ENCODE assay signal across 15 cellular contexts in genomic region chr11:44497995-44498394, GRCh38.
DNase-seq lines count a peak whose midpoint lies in the region; ATAC-seq and TF ChIP-seq lines count a peak whose summit lies in the region.
"Had no signal": no experiment of that assay in that cellular context is flagged by ENCODE, and none has a peak within 500 bp of the region (broad histone marks: within the 10 kb centered on the region; RNA-seq: fewer than 3 reads in every experiment).

No MANE protein-coding gene starts in this region.

- 55 to 71% methylated on average over 1 to 2 of the region's 2 CpGs for whole genome bisulfite sequencing in gastroesophageal sphincter (ENCODE audit: low coverage in 1 of 2), 2 donors
- 91 to 92% methylated on average over 2 of the region's 2 CpGs for WGBS in aorta, 2 donors
- WGBS in mammary epithelial cell (ENCODE audit: low coverage, missing lambda C conversion rate) = 97% methylated on average over 2 of the region's 2 CpGs

- H3K4me3 ChIP-seq in right atrium auricular region (no peak overlapping the region), gastroesophageal sphincter (no peak overlapping the region), aorta (ENCODE audit: low read length in 2 of 2) (no peak overlapping the region), mammary epithelial cell (replicated peaks in 1 of 3; ENCODE audit: insufficient read depth in 1 of 3, low read depth in 2 of 3, low read length in 3 of 3) (no peak overlapping the region)
- H3K4me3 ChIP-seq: BLaER1 treated with 17β-estradiol and CSF1 and Interleukin-3, amounts not matched to agents 10 nM and 100 nM had no signal

- H3K79me2 ChIP-seq in mammary epithelial cell (ENCODE audit: insufficient read depth, low read length) = no peaks in the 10 kb centered on the region

- in situ Hi-C loops in mammary epithelial cell (cut with MboI; ENCODE audit: low sequenced_read_pairs in 2 of 2) = no loop called here

- H3K4me1 ChIP-seq in right atrium auricular region = no peaks in the 10 kb centered on the region
- no peaks in the 10 kb centered on the region for H3K4me1 ChIP-seq in gastroesophageal sphincter
- no peaks in the 10 kb centered on the region for H3K4me1 ChIP-seq in aorta (ENCODE audit: control insufficient read depth in 1 of 2, insufficient read depth in 2 of 2, low read length in 2 of 2)
- no peaks in the 10 kb centered on the region for H3K4me1 ChIP-seq in mammary epithelial cell (ENCODE audit: insufficient read depth, low read length)
- H3K4me1 ChIP-seq: BLaER1 treated with 17β-estradiol and CSF1 and Interleukin-3, amounts not matched to agents 10 nM and 100 nM had no signal

- BruUV-seq in mammary epithelial cell (replicated peaks; lab: Mats Ljungman, UMichigan) = no TSS peak

- H3K27ac ChIP-seq in right atrium auricular region (no peak overlapping the region), gastroesophageal sphincter (no peak overlapping the region), aorta (ENCODE audit: low read depth in 1 of 2, low read length in 2 of 2) (no peak overlapping the region), mammary epithelial cell (ENCODE audit: insufficient read depth, low read depth, low read length) (no peak overlapping the region)
- H3K27ac ChIP-seq: BLaER1 treated with 17β-estradiol and CSF1 and Interleukin-3, amounts not matched to agents 10 nM and 100 nM had no signal

- H3K9me3 ChIP-seq in right atrium auricular region = no peaks in the 10 kb centered on the region
- no peaks in the 10 kb centered on the region for H3K9me3 ChIP-seq in gastroesophageal sphincter
- H3K9me3 ChIP-seq in aorta (ENCODE audit: control insufficient read depth, low read length) = no peaks in the 10 kb centered on the region
- no peaks in the 10 kb centered on the region for H3K9me3 ChIP-seq in mammary epithelial cell (replicated peaks; ENCODE audit: insufficient read depth, low read length)
- H3K9me3 ChIP-seq: BLaER1 treated with 17β-estradiol and CSF1 and Interleukin-3, amounts not matched to agents 10 nM and 100 nM had no signal

- H4K20me1 ChIP-seq in mammary epithelial cell (ENCODE audit: insufficient read depth, low read length) = no peaks in the 10 kb centered on the region
- H4K20me1 ChIP-seq: BLaER1 treated with 17β-estradiol and CSF1 and Interleukin-3, amounts not matched to agents 10 nM and 100 nM had no signal

- H3K4me2 ChIP-seq in mammary epithelial cell (ENCODE audit: insufficient read depth, low read depth, low read length) = no peak overlapping the region
- H3K4me2 ChIP-seq: BLaER1 treated with 17β-estradiol and CSF1 and Interleukin-3, amounts not matched to agents 10 nM and 100 nM had no signal

- H3K36me3 ChIP-seq in right atrium auricular region (no peaks in the 10 kb centered on the region), gastroesophageal sphincter (no peaks in the 10 kb centered on the region), aorta (ENCODE audit: control insufficient read depth in 1 of 2, insufficient read depth in 2 of 2, low read length in 1 of 2) (no peaks in the 10 kb centered on the region), mammary epithelial cell (ENCODE audit: insufficient read depth, low read length) (no peaks in the 10 kb centered on the region)
- H3K36me3 ChIP-seq: BLaER1 treated with 17β-estradiol and CSF1 and Interleukin-3, amounts not matched to agents 10 nM and 100 nM had no signal

- H2AFZ ChIP-seq in mammary epithelial cell (ENCODE audit: low read depth, low read length) = no peak overlapping the region

- TF ChIP-seq EP300 in gastroesophageal sphincter (IDR thresholded peaks at IDR 0.05) = no peak

- TF ChIP-seq CTCF in right atrium auricular region (IDR thresholded peaks at IDR 0.05) (no peak), gastroesophageal sphincter (IDR thresholded peaks at IDR 0.05) (no peak), omental fat pad (IDR thresholded peaks at IDR 0.05) (no peak), mammary epithelial cell (conservative IDR thresholded peaks at IDR 0.05 in 1 of 2, IDR thresholded peaks at IDR 0.05 in 1 of 2; ENCODE audit: extremely low read depth in 1 of 2, insufficient read depth in 1 of 2, low read depth in 1 of 2, low read length in 2 of 2) (no peak)

- intact Hi-C loops in Right ventricle myocardium superior (cut with DNase I) (loop anchor here (10.0 kb wide), 1 partner anchor 133 kb away; no protein-coding TSS in a partner anchor), aorta (cut with DNase I) (no loop called here), mammary epithelial cell (cut with micrococcal nuclease) (no loop called here)

- CTCF ChIA-PET in mammary epithelial cell (lab: Charles Lee; ENCODE audit: low non-redundant PET) = no interaction called here

- no peaks in the 10 kb centered on the region for H3K27me3 ChIP-seq in right atrium auricular region
- no peaks in the 10 kb centered on the region for H3K27me3 ChIP-seq in gastroesophageal sphincter
- peaks cover 0 to 2% of the 10 kb centered on the region in 2 donors for H3K27me3 ChIP-seq in aorta (ENCODE audit: control insufficient read depth in 1 of 2, insufficient read depth in 2 of 2, low read length in 1 of 2)
- peaks cover 5% of the 10 kb centered on the region for H3K27me3 ChIP-seq in mammary epithelial cell (ENCODE audit: insufficient read depth, low read length)
- H3K27me3 ChIP-seq: BLaER1 treated with 17β-estradiol and CSF1 and Interleukin-3, amounts not matched to agents 10 nM and 100 nM had no signal

- dilution Hi-C loops in mammary epithelial cell (cut with HindIII; ENCODE audit: low sequenced_read_pairs) = loop anchor here (5.0 kb wide), 1 partner anchor 91 kb away; no protein-coding TSS in a partner anchor

- ATAC-seq in Right ventricle myocardium superior (ENCODE audit: poor library complexity) = peak; percentile 36
- ATAC-seq in gastroesophageal sphincter = peak; percentile 69
- peak; percentile 42 for ATAC-seq in omental fat pad (ENCODE audit: low FRiP score)
- peak; percentile 23 for ATAC-seq in aorta (ENCODE audit: low FRiP score)
- no peak for ATAC-seq in GM19395 (IDR thresholded peaks at IDR 0.05; ENCODE audit: unreplicated experiment)

- no peak overlapping the region for H3K9ac ChIP-seq in mammary epithelial cell (ENCODE audit: insufficient read depth, low read length)
- H3K9ac ChIP-seq: BLaER1 treated with 17β-estradiol and CSF1 and Interleukin-3, amounts not matched to agents 10 nM and 100 nM had no signal

- DNase-seq in Right ventricle myocardium superior (no peak), right atrium auricular region (ENCODE audit: low spot score) (no peak), omental fat pad (ENCODE audit: low spot score) (no peak), aorta (no peak), mammary epithelial cell (no peak)
- DNase-seq in activated CD4-positive, alpha-beta T cell treated with anti-CD3 and anti-CD28 coated beads for 48 hours = no peak
- DNase-seq: 8988T; Calu3; CD4-positive, CD25-positive, alpha-beta regulatory T cell; DMS 273 treated with DMSO at 0.1 percent for 48 hours; HCEC 1CT; HFFc6 had no signal

- no peak for TF ChIP-seq POLR2A in gastroesophageal sphincter (IDR thresholded peaks at IDR 0.05)
